Comparison of ENCODE assay signal across 1 cellular context in the genomic region with DNA sequence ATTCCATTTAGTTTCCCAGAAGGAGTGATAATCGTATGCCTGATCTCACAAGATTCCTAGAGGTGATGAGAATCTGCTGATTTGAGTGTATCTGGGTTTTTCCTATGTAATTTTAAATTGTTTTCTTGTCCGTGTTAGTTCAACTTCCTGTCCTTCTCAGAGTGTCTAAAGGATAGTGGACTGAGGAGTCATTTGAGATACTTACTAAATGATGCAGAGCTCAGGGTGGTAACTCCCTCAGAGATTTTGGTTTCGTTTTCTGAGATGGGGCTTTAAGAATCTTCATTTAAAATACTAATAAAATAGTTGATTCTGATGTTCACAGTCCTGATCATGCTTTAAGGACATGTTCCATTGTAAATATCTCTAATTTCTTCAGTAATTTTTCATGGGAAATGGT.
TF ChIP-seq lines count a peak whose summit lies in the region.

No MANE protein-coding gene starts in this region.

TF ChIP-seq in GM12878, 131 proteins besides CTCF, POLR2A, EP300 and RAD21 (continued from another document):
- TF ChIP-seq, protein P1, sequence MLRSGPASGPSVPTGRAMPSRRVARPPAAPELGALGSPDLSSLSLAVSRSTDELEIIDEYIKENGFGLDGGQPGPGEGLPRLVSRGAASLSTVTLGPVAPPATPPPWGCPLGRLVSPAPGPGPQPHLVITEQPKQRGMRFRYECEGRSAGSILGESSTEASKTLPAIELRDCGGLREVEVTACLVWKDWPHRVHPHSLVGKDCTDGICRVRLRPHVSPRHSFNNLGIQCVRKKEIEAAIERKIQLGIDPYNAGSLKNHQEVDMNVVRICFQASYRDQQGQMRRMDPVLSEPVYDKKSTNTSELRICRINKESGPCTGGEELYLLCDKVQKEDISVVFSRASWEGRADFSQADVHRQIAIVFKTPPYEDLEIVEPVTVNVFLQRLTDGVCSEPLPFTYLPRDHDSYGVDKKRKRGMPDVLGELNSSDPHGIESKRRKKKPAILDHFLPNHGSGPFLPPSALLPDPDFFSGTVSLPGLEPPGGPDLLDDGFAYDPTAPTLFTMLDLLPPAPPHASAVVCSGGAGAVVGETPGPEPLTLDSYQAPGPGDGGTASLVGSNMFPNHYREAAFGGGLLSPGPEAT (IDR thresholded peaks at IDR 0.05; ENCODE audit: low read depth): peak; percentile 47
- TF ChIP-seq IKZF2 (IDR thresholded peaks at IDR 0.05) (0 out of 4 replicates have a peak, but pooled peaks of 1 of the 2 experiments have one; percentile 16), JUNB (IDR thresholded peaks at IDR 0.05) (peak; percentile 56; the same call in 1 of the 2 replicates), SREBF1 (IDR thresholded peaks at IDR 0.05; ENCODE audit: low read length) (no peak), MTA2 (IDR thresholded peaks at IDR 0.05; ENCODE audit: low read depth) (no peak), POU2F2 (IDR thresholded peaks at IDR 0.05; ENCODE audit: borderline replicate concordance, low read depth, low read length) (no peak)
